In the genomic region with DNA sequence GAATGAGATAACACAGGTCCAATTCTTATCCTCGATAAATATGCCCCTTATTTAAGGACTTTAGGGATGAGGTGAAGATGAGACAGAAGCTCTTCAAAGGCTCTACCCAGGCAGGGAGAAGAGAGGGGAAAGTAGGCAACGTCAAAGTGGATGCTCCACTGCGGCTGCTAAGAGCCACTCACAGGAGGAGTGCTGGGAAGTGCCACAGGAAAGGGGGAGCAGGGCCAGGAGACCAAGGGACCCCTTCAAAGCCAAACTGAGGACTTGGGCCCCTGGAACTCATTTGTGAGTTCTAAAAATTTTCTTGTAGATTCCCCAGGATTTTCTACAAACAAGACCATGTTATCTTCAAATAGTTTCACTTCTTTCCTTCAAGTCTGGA, we compare ENCODE assay signal across 11 cellular contexts. TPM values are rescaled to one million over a fixed set of nuclear protein-coding genes. Genes with fewer than 3 reads are reported as not detected.
DNase-seq lines count a peak whose midpoint lies in the region; ATAC-seq and TF ChIP-seq lines count a peak whose summit lies in the region.
"Had no signal": no experiment of that assay in that cellular context is flagged by ENCODE, and none has a peak within 500 bp of the region (broad histone marks: within the 10 kb centered on the region; RNA-seq: fewer than 3 reads in every experiment).

No MANE protein-coding gene starts in this region.

- H3K27me3 Mint-ChIP-seq in Calu3 (ENCODE audit: unreplicated experiment), result no peaks in the 10 kb centered on the region

- no peak for TF ChIP-seq CTCF in Calu3 (IDR thresholded peaks at IDR 0.05; ENCODE audit: unreplicated experiment)
- TF ChIP-seq CTCF in VCaP (conservative IDR thresholded peaks at IDR 0.05), result no peak
- no peak for TF ChIP-seq CTCF in fibroblast of mammary gland (conservative IDR thresholded peaks at IDR 0.05; ENCODE audit: control insufficient read depth, insufficient read depth, low read depth, low read length)

- H3K4me1 Mint-ChIP-seq in Calu3 (ENCODE audit: low read depth, unreplicated experiment), result peaks cover 22% of the 10 kb centered on the region

- DNase-seq in Calu3 (no peak), fibroblast of mammary gland (ENCODE audit: low read depth) (no peak)
- DNase-seq: activated effector memory CD4-positive, alpha-beta T cell treated with anti-CD3 and anti-CD28 coated beads, Interleukin-2, amount 50 U/mL, for 16 hours; NCI-H1694; NK-92 treated with Interleukin-12 subunit alpha and Interleukin-12 subunit beta, amount 100 ng/mL, for 24 hours had no signal

- peak overlapping the region; percentile 97 for H3K4me3 Mint-ChIP-seq in Calu3 (ENCODE audit: low read depth, unreplicated experiment)

- H3K4me3 ChIP-seq in fibroblast of mammary gland (ENCODE audit: control insufficient read depth, low read depth, low read length) (peak overlapping the region; percentile 28), skeletal muscle satellite cell (ENCODE audit: low read length) (peak overlapping the region; percentile 52)

- no peaks in the 10 kb centered on the region for H3K9me3 ChIP-seq in skeletal muscle satellite cell (replicated peaks; ENCODE audit: low read length)

- peaks cover 2% of the 10 kb centered on the region for H3K36me3 ChIP-seq in skeletal muscle satellite cell (ENCODE audit: insufficient read depth, low read length)

- ATAC-seq in HG02973 (IDR thresholded peaks at IDR 0.05; ENCODE audit: unreplicated experiment) (no peak), GM21528 (IDR thresholded peaks at IDR 0.05; ENCODE audit: low FRiP score, unreplicated experiment) (no peak), HG03045 (IDR thresholded peaks at IDR 0.05; ENCODE audit: unreplicated experiment) (no peak), HG03342 (IDR thresholded peaks at IDR 0.05; ENCODE audit: unreplicated experiment) (no peak)

- H3K27ac ChIP-seq in VCaP, result peak overlapping the region; percentile 86

- H3K9me3 Mint-ChIP-seq in Calu3 (ENCODE audit: low read depth, unreplicated experiment), result no peaks in the 10 kb centered on the region

- peaks cover 35% of the 10 kb centered on the region for H3K36me3 Mint-ChIP-seq in Calu3 (ENCODE audit: insufficient read depth, unreplicated experiment)

- peak overlapping the region; percentile 99 for H3K27ac Mint-ChIP-seq in Calu3 (ENCODE audit: unreplicated experiment)

- H3K9ac ChIP-seq in skeletal muscle satellite cell (ENCODE audit: low read depth, low read length), result peak overlapping the region; percentile 43

- TSS peak; percentile 76 for BruUV-seq in Calu3 (replicated peaks; lab: Mats Ljungman, UMichigan)

- CTCF ChIA-PET in Calu3 (lab: Charles Lee), result interaction anchor here (1.5 to 1.9 kb wide), 2 partner anchors 23 to 110 kb away, joined by 3 to 10 read pairs; no protein-coding TSS in a partner anchor

- peaks cover 16% of the 10 kb centered on the region for H3K4me1 ChIP-seq in skeletal muscle satellite cell (ENCODE audit: control insufficient read depth, insufficient read depth, low read length)

- intact Hi-C loops in Calu3 (cut with micrococcal nuclease; ENCODE audit: unreplicated experiment), result no loop called here

- H3K4me2 ChIP-seq in skeletal muscle satellite cell (ENCODE audit: low read length), result peak overlapping the region; percentile 66

- no peaks in the 10 kb centered on the region for H3K27me3 ChIP-seq in skeletal muscle satellite cell (ENCODE audit: control insufficient read depth, insufficient read depth, low read length)

RNA-seq across cellular contexts. Expression of a gene that starts 47.3 kb away (rescaled TPM):
- 34.6 and 37.3 TPM in 2 replicates for total RNA-seq in Calu3 (2022)
- total RNA-seq in skeletal muscle satellite cell (2012; rRNA removed), result 109 and 175 TPM in 2 replicates
